ENCODE assay signal across 1 cellular context in genomic region chr3:151439652-151440125, GRCh38.
TF ChIP-seq lines count a peak whose summit lies in the region.

No MANE protein-coding gene starts in this region.

TF ChIP-seq in SK-N-SH treated with all-trans-retinoic acid at 6 μM for 48 hours, 23 proteins besides CTCF, POLR2A, EP300 and RAD21 (continued from another document):
- TF ChIP-seq, protein P1, sequence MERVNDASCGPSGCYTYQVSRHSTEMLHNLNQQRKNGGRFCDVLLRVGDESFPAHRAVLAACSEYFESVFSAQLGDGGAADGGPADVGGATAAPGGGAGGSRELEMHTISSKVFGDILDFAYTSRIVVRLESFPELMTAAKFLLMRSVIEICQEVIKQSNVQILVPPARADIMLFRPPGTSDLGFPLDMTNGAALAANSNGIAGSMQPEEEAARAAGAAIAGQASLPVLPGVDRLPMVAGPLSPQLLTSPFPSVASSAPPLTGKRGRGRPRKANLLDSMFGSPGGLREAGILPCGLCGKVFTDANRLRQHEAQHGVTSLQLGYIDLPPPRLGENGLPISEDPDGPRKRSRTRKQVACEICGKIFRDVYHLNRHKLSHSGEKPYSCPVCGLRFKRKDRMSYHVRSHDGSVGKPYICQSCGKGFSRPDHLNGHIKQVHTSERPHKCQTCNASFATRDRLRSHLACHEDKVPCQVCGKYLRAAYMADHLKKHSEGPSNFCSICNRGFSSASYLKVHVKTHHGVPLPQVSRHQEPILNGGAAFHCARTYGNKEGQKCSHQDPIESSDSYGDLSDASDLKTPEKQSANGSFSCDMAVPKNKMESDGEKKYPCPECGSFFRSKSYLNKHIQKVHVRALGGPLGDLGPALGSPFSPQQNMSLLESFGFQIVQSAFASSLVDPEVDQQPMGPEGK (CRISPR knock-in tag; IDR thresholded peaks at IDR 0.05; ENCODE audit: borderline replicate concordance): no peak
- no peak for TF ChIP-seq TCF4 (CRISPR knock-in tag; IDR thresholded peaks at IDR 0.05; ENCODE audit: borderline replicate concordance)
- no peak for TF ChIP-seq ISL1 (CRISPR knock-in tag; IDR thresholded peaks at IDR 0.05)
- no peak for TF ChIP-seq POU6F1 (CRISPR knock-in tag; IDR thresholded peaks at IDR 0.05; ENCODE audit: borderline replicate concordance, low read depth)
- TF ChIP-seq ZNF565 (CRISPR knock-in tag; conservative IDR thresholded peaks at IDR 0.05; ENCODE audit: low read depth): no peak
- no peak for TF ChIP-seq ZFP30 (CRISPR knock-in tag; IDR thresholded peaks at IDR 0.05)
- no peak for TF ChIP-seq ZNF8 (CRISPR knock-in tag; IDR thresholded peaks at IDR 0.05)
- no peak for TF ChIP-seq PPARA (CRISPR knock-in tag; IDR thresholded peaks at IDR 0.05; ENCODE audit: borderline replicate concordance)
